10 cellular contexts compared by ENCODE assay signal in the genomic region with DNA sequence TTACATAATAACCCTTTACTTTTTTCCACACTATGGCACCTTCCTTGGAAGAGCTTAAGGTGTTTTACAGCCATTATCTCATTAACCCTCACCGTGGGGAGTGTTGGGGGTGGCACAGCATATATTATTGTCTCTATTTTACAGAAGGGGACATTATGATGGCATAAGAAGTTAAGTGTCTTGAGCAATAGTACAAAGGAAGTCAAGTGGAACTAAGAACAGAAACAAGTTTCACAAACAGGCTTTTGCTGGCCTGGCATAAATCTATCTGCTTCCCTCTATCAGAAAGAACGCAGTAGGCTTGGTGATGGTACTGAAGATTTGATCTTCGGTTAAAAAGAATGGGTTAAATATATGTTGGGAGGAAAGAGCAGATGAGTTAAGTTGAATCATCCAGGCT.
"Had no signal": no experiment of that assay in that cellular context is flagged by ENCODE, and none has a peak within 500 bp of the region (broad histone marks: within the 10 kb centered on the region; RNA-seq: fewer than 3 reads in every experiment).

No MANE protein-coding gene starts in this region.

- H3K4me2 ChIP-seq: neural progenitor cell had no signal

- H3K36me3 ChIP-seq: cardiac muscle cell, esophagus muscularis mucosa, lower lobe of right lung, neural progenitor cell, ovary had no signal

- H2AFZ ChIP-seq: neural progenitor cell had no signal

- H3K27ac ChIP-seq: cardiac muscle cell, esophagus muscularis mucosa, lower lobe of right lung, neural progenitor cell, ovary had no signal

- H3K4me1 ChIP-seq: esophagus muscularis mucosa, lower lobe of right lung had no signal

- H3K4me3 ChIP-seq: cardiac muscle cell, esophagus muscularis mucosa, lower lobe of right lung, neural progenitor cell, ovary had no signal

- H3K9me3 ChIP-seq: esophagus muscularis mucosa, lower lobe of right lung, ovary had no signal

- DNase-seq: activated B cell treated with CpG ODN at 0.5 μM for 24 hours; activated CD4-positive, alpha-beta T cell treated with anti-CD3 and anti-CD28 coated beads, Interleukin-2, amount 10 ng/mL, durations not matched to agents 24 days and 14 days; activated naive CD4-positive, alpha-beta T cell treated with anti-CD3 and anti-CD28 coated beads for 36 hours; lower lobe of right lung; midbrain; ovary; trophoblast cell had no signal

- H3K9ac ChIP-seq: neural progenitor cell had no signal

- H3K27me3 ChIP-seq: cardiac muscle cell, esophagus muscularis mucosa, neural progenitor cell, ovary had no signal
